ENCODE assay signal across 8 cellular contexts in genomic region chr9:70259512-70259802, GRCh38. TPM values are rescaled to one million over a fixed set of nuclear protein-coding genes. Genes with fewer than 3 reads are reported as not detected.
A peak's percentile ranks its signal among the peaks of the same experiment; 100 is the strongest.
DNase-seq lines count a peak whose midpoint lies in the region; TF ChIP-seq lines count a peak whose summit lies in the region.

No MANE protein-coding gene starts in this region.

- CTCF ChIA-PET in activated naive CD4-positive, alpha-beta T cell treated with anti-CD3 and anti-CD28 coated beads for 36 hours (lab: Charles Lee), result interaction anchor here (0.6 kb wide), 1 partner anchor 119 kb away, joined by 3 read pairs; no protein-coding TSS in a partner anchor

- TF ChIP-seq CTCF in astrocyte of the cerebellum (IDR thresholded peaks at IDR 0.05; ENCODE audit: low read depth, low read length, missing control alignments) (no peak), lower leg skin (IDR thresholded peaks at IDR 0.05) (no peak), transverse colon (IDR thresholded peaks at IDR 0.05) (no peak)

- H3K4me3 ChIP-seq in astrocyte of the cerebellum (ENCODE audit: low read depth, low read length) (peak overlapping the region; percentile 91), lower leg skin (ENCODE audit: low read depth, poor library complexity, severe bottlenecking) (peak overlapping the region; percentile 87), transverse colon (peak overlapping the region; percentile 72 to 85 (median 81))

- TF ChIP-seq POLR2A in lower leg skin (IDR thresholded peaks at IDR 0.05), result no peak
- no peak for TF ChIP-seq POLR2A in transverse colon (IDR thresholded peaks at IDR 0.05)

- no peak for TF ChIP-seq EP300 in transverse colon (IDR thresholded peaks at IDR 0.05; ENCODE audit: low read depth)

- peaks cover 0 to 5% (median 2%) of the 10 kb centered on the region in 4 donors for H3K36me3 ChIP-seq in transverse colon

- no peaks in the 10 kb centered on the region for H3K27me3 ChIP-seq in transverse colon

- peak overlapping the region; percentile 96 to 99 (median 96) for H3K27ac ChIP-seq in transverse colon

- H3K4me3 Mint-ChIP-seq in activated naive CD4-positive, alpha-beta T cell treated with anti-CD3 and anti-CD28 coated beads for 36 hours, result peak overlapping the region; percentile 92

- DNase-seq in activated naive CD4-positive, alpha-beta T cell treated with anti-CD3 and anti-CD28 coated beads for 36 hours, result no peak
- DNase-seq in activated naive CD4-positive, alpha-beta T cell treated with anti-CD3 and anti-CD28 coated beads, Interleukin-2, amount 50 U/mL, for 16 hours, result no peak
- DNase-seq in astrocyte of the cerebellum (ENCODE audit: low read depth) (no peak), lower leg skin (ENCODE audit: low spot score in 2 of 2) (no peak), transverse colon (no peak), GM03348 (ENCODE audit: low spot score) (no peak), dedifferentiated amniotic fluid mesenchymal stem cell (ENCODE audit: extremely low spot score) (no peak)
- DNase-seq in effector CD4-positive, alpha-beta T cell, result no peak

- H3K9me3 ChIP-seq in transverse colon, result no peaks in the 10 kb centered on the region

- peaks cover 32% of the 10 kb centered on the region for H3K36me3 Mint-ChIP-seq in activated naive CD4-positive, alpha-beta T cell treated with anti-CD3 and anti-CD28 coated beads for 36 hours (ENCODE audit: low read depth)

- in situ Hi-C loops in astrocyte of the cerebellum (cut with HindIII; ENCODE audit: low sequenced_read_pairs) (no loop called here), transverse colon (cut with MboI; ENCODE audit: low pct_ligation_motif_present in 1 of 4, low pct_unique_long_range_greater_than_20kb in 1 of 4, low sequenced_read_pairs in 3 of 4) (no loop called here)

- no peaks in the 10 kb centered on the region for H3K27me3 Mint-ChIP-seq in activated naive CD4-positive, alpha-beta T cell treated with anti-CD3 and anti-CD28 coated beads for 36 hours (ENCODE audit: low read depth)

- peaks cover 11 to 68% (median 52%) of the 10 kb centered on the region in 4 donors for H3K4me1 ChIP-seq in transverse colon

- no peaks in the 10 kb centered on the region for H3K9me3 Mint-ChIP-seq in activated naive CD4-positive, alpha-beta T cell treated with anti-CD3 and anti-CD28 coated beads for 36 hours

- 1 to 3% methylated on average over 10 of the region's 10 CpGs for WGBS in lower leg skin, 2 donors
- 0 to 1% methylated on average over 6 to 10 of the region's 10 CpGs for WGBS in transverse colon (ENCODE audit: low coverage in 1 of 2), 2 donors

- peaks cover 61% of the 10 kb centered on the region for H3K4me1 Mint-ChIP-seq in activated naive CD4-positive, alpha-beta T cell treated with anti-CD3 and anti-CD28 coated beads for 36 hours (ENCODE audit: low read depth)

- peak overlapping the region; percentile 96 for H3K27ac Mint-ChIP-seq in activated naive CD4-positive, alpha-beta T cell treated with anti-CD3 and anti-CD28 coated beads for 36 hours

- intact Hi-C loops in activated naive CD4-positive, alpha-beta T cell treated with anti-CD3 and anti-CD28 coated beads for 36 hours (cut with micrococcal nuclease), result loop anchor here (2.0 to 10.0 kb wide), 6 partner anchors 133 to 1655 kb away; partner anchors contain the start of genes ABHD17B, APBA1 and C9orf85
- intact Hi-C loops in lower leg skin (cut with DNase I; ENCODE audit: low total_unique reads), result no loop called here
- intact Hi-C loops in transverse colon (cut with DNase I; ENCODE audit: low total_unique reads), result loop anchor here (10.0 kb wide), 1 partner anchor 145 kb away; no protein-coding TSS in a partner anchor

RNA-seq across cellular contexts. Expression of gene SMC5, which starts 0.7 kb away (rescaled TPM):
- total RNA-seq in activated naive CD4-positive, alpha-beta T cell treated with anti-CD3 and anti-CD28 coated beads for 36 hours, result 10 to 100 TPM; 30.4 to 31.2 TPM
- total RNA-seq in lower leg skin (10 to 100 TPM; 15.1 to 26.7 (median 19.1) TPM), transverse colon (10 to 100 TPM; 20.2 to 86.1 (median 24.0) TPM)
